ENCODE assay signal across 21 cellular contexts in the genomic region with DNA sequence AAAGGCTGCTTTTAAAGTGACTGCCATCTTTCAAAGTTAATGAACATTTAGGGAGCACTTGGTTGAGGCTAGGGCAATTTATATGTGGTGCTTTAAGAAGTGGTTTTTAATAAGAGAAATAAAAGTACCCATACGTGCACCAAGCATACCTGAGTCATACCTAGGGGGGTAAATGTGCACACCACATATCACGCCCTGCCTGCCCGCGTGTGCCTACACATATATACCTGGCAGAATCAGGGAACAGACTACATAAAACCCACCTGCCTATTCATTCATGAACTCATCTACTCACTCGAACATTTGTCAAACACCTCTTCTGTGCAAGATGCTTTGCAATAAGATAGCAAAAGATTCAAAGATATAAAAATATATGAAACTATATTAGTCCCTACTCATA.
A peak's percentile ranks its signal among the peaks of the same experiment; 100 is the strongest.
DNase-seq lines count a peak whose midpoint lies in the region; ATAC-seq and TF ChIP-seq lines count a peak whose summit lies in the region.
"Had no signal": no experiment of that assay in that cellular context is flagged by ENCODE, and none has a peak within 500 bp of the region (broad histone marks: within the 10 kb centered on the region; RNA-seq: fewer than 3 reads in every experiment).

No MANE protein-coding gene starts in this region.

- H3K9me3 Mint-ChIP-seq in activated CD8-positive, alpha-beta T cell treated with anti-CD3 and anti-CD28 coated beads for 36 hours, result no peaks in the 10 kb centered on the region
- no peaks in the 10 kb centered on the region for H3K9me3 Mint-ChIP-seq in activated CD8-positive, alpha-beta T cell treated with anti-CD3 and anti-CD28 coated beads, Interleukin-2, amount 10 ng/mL, durations not matched to agents 7 days and 5 days (ENCODE audit: insufficient read depth)
- no peaks in the 10 kb centered on the region for H3K9me3 Mint-ChIP-seq in CD8-positive, alpha-beta T cell
- no peaks in the 10 kb centered on the region for H3K9me3 Mint-ChIP-seq in naive thymus-derived CD8-positive, alpha-beta T cell
- no peaks in the 10 kb centered on the region for H3K9me3 Mint-ChIP-seq in osteocyte (ENCODE audit: unreplicated experiment)

- no peaks in the 10 kb centered on the region for H3K36me3 ChIP-seq in CD8-positive, alpha-beta T cell (ENCODE audit: insufficient read depth, low read length)
- no peaks in the 10 kb centered on the region for H3K36me3 ChIP-seq in upper lobe of right lung
- H3K36me3 ChIP-seq: BE2C; BLaER1 treated with 17β-estradiol and CSF1 and Interleukin-3, amounts not matched to agents 10 nM and 100 nM; HAP-1 had no signal

- H3K27me3 ChIP-seq in CD8-positive, alpha-beta T cell (ENCODE audit: insufficient read depth, low read length), result no peaks in the 10 kb centered on the region
- H3K27me3 ChIP-seq in upper lobe of right lung, result no peaks in the 10 kb centered on the region
- H3K27me3 ChIP-seq: BE2C; BLaER1 treated with 17β-estradiol and CSF1 and Interleukin-3, amounts not matched to agents 10 nM and 100 nM had no signal

- no peak overlapping the region for H3K27ac Mint-ChIP-seq in activated CD8-positive, alpha-beta T cell treated with anti-CD3 and anti-CD28 coated beads for 36 hours
- H3K27ac Mint-ChIP-seq in activated CD8-positive, alpha-beta T cell treated with anti-CD3 and anti-CD28 coated beads, Interleukin-2, amount 10 ng/mL, durations not matched to agents 7 days and 5 days, result no peak overlapping the region
- H3K27ac Mint-ChIP-seq in CD8-positive, alpha-beta T cell, result peak overlapping the region; percentile 70
- H3K27ac Mint-ChIP-seq in naive thymus-derived CD8-positive, alpha-beta T cell, result peak overlapping the region in 6 of 10 donors; percentile 4 to 86 (median 60)
- no peak overlapping the region for H3K27ac Mint-ChIP-seq in osteocyte (ENCODE audit: unreplicated experiment)
- H3K27ac Mint-ChIP-seq: CD4-positive, alpha-beta memory T cell; HFFc6 had no signal

- no peak overlapping the region for H3K27ac ChIP-seq in CD8-positive, alpha-beta T cell (ENCODE audit: low read depth, low read length)
- no peak overlapping the region for H3K27ac ChIP-seq in upper lobe of right lung
- H3K27ac ChIP-seq: A549; BLaER1 treated with 17β-estradiol and CSF1 and Interleukin-3, amounts not matched to agents 10 nM and 100 nM had no signal

- no peaks in the 10 kb centered on the region for H3K9me3 ChIP-seq in CD8-positive, alpha-beta T cell (ENCODE audit: low read length)
- no peaks in the 10 kb centered on the region for H3K9me3 ChIP-seq in upper lobe of right lung
- H3K9me3 ChIP-seq: A549; BE2C; BLaER1 treated with 17β-estradiol and CSF1 and Interleukin-3, amounts not matched to agents 10 nM and 100 nM; Caco-2; HAP-1 had no signal

- no peak for DNase-seq in activated CD8-positive, alpha-beta T cell treated with anti-CD3 and anti-CD28 coated beads for 36 hours
- DNase-seq in activated CD8-positive, alpha-beta T cell treated with anti-CD3 and anti-CD28 coated beads, Interleukin-2, amount 10 ng/mL, durations not matched to agents 7 days and 5 days, result no peak
- DNase-seq in CD8-positive, alpha-beta T cell, result no peak
- DNase-seq in naive thymus-derived CD8-positive, alpha-beta T cell, result no peak
- DNase-seq in NCI-H128 (lab: John Stamatoyannopoulos, UW; ENCODE audit: unreplicated experiment) (no peak), osteocyte (ENCODE audit: extremely low spot score, unreplicated experiment) (no peak), upper lobe of right lung (no peak)
- DNase-seq: 8988T; ACHN; AML-193; BE2C; Caco-2; CD4-positive, alpha-beta memory T cell; DMS153; DND-41; GOT3; HFFc6 had no signal

- no peak overlapping the region for H3K4me3 ChIP-seq in CD8-positive, alpha-beta T cell (ENCODE audit: low read depth, low read length)
- H3K4me3 ChIP-seq in upper lobe of right lung, result no peak overlapping the region
- H3K4me3 ChIP-seq: A549; BLaER1 treated with 17β-estradiol and CSF1 and Interleukin-3, amounts not matched to agents 10 nM and 100 nM; HAP-1 had no signal

- ATAC-seq in activated CD8-positive, alpha-beta T cell treated with anti-CD3 and anti-CD28 coated beads for 36 hours, result peak; percentile 75
- ATAC-seq in activated CD8-positive, alpha-beta T cell treated with anti-CD3 and anti-CD28 coated beads, Interleukin-2, amount 10 ng/mL, durations not matched to agents 7 days and 5 days, result no peak
- ATAC-seq in CD8-positive, alpha-beta T cell, result no peak
- ATAC-seq in naive thymus-derived CD8-positive, alpha-beta T cell, result peak in 1 of 2 donors; percentile 29
- ATAC-seq in upper lobe of right lung, result no peak
- ATAC-seq: A549 had no signal

- H3K4me3 Mint-ChIP-seq in activated CD8-positive, alpha-beta T cell treated with anti-CD3 and anti-CD28 coated beads for 36 hours, result no peak overlapping the region
- H3K4me3 Mint-ChIP-seq in activated CD8-positive, alpha-beta T cell treated with anti-CD3 and anti-CD28 coated beads, Interleukin-2, amount 10 ng/mL, durations not matched to agents 7 days and 5 days, result no peak overlapping the region
- no peak overlapping the region for H3K4me3 Mint-ChIP-seq in CD8-positive, alpha-beta T cell
- peak overlapping the region in 2 of 10 donors; percentile 41 to 45 for H3K4me3 Mint-ChIP-seq in naive thymus-derived CD8-positive, alpha-beta T cell
- no peak overlapping the region for H3K4me3 Mint-ChIP-seq in osteocyte (ENCODE audit: unreplicated experiment)
- H3K4me3 Mint-ChIP-seq: CD14-positive monocyte, HFFc6 had no signal

- intact Hi-C loops in activated CD8-positive, alpha-beta T cell treated with anti-CD3 and anti-CD28 coated beads for 36 hours (cut with micrococcal nuclease), result no loop called here
- intact Hi-C loops in CD8-positive, alpha-beta T cell (cut with DNase I, micrococcal nuclease), result no loop called here
- intact Hi-C loops in upper lobe of right lung (cut with DNase I), result no loop called here

- POLR2A ChIA-PET in activated CD8-positive, alpha-beta T cell treated with anti-CD3 and anti-CD28 coated beads for 36 hours (lab: Charles Lee), result no interaction called here
- POLR2A ChIA-PET in activated CD8-positive, alpha-beta T cell treated with anti-CD3 and anti-CD28 coated beads, Interleukin-2, amount 10 ng/mL, durations not matched to agents 7 days and 5 days (lab: Charles Lee), result no interaction called here
- POLR2A ChIA-PET in CD8-positive, alpha-beta T cell (lab: Charles Lee), result no interaction called here
- POLR2A ChIA-PET in naive thymus-derived CD8-positive, alpha-beta T cell (lab: Charles Lee), result no interaction called here

- H3K4me1 Mint-ChIP-seq in activated CD8-positive, alpha-beta T cell treated with anti-CD3 and anti-CD28 coated beads for 36 hours (ENCODE audit: low read depth), result peaks cover 22% of the 10 kb centered on the region
- H3K4me1 Mint-ChIP-seq in activated CD8-positive, alpha-beta T cell treated with anti-CD3 and anti-CD28 coated beads, Interleukin-2, amount 10 ng/mL, durations not matched to agents 7 days and 5 days (ENCODE audit: low read depth), result no peaks in the 10 kb centered on the region
- peaks cover 34% of the 10 kb centered on the region for H3K4me1 Mint-ChIP-seq in CD8-positive, alpha-beta T cell (ENCODE audit: low read depth)
- H3K4me1 Mint-ChIP-seq in naive thymus-derived CD8-positive, alpha-beta T cell, result peaks cover 20 to 41% (median 32%) of the 10 kb centered on the region in 4 donors
- no peaks in the 10 kb centered on the region for H3K4me1 Mint-ChIP-seq in osteocyte (ENCODE audit: unreplicated experiment)
- H3K4me1 Mint-ChIP-seq: CD14-positive monocyte had no signal

- TF ChIP-seq CTCF in activated CD8-positive, alpha-beta T cell treated with anti-CD3 and anti-CD28 coated beads for 36 hours (IDR thresholded peaks at IDR 0.05), result no peak
- no peak for TF ChIP-seq CTCF in CD8-positive, alpha-beta T cell (IDR thresholded peaks at IDR 0.05)
- TF ChIP-seq CTCF in osteocyte (IDR thresholded peaks at IDR 0.05) (no peak), upper lobe of right lung (IDR thresholded peaks at IDR 0.05) (no peak)

- CTCF ChIA-PET in activated CD8-positive, alpha-beta T cell treated with anti-CD3 and anti-CD28 coated beads for 36 hours (lab: Charles Lee), result no interaction called here
- CTCF ChIA-PET in activated CD8-positive, alpha-beta T cell treated with anti-CD3 and anti-CD28 coated beads, Interleukin-2, amount 10 ng/mL, durations not matched to agents 7 days and 5 days (lab: Charles Lee), result no interaction called here
- CTCF ChIA-PET in CD8-positive, alpha-beta T cell (lab: Charles Lee), result no interaction called here

- H3K4me1 ChIP-seq in CD8-positive, alpha-beta T cell (ENCODE audit: insufficient read depth, low read length), result peaks cover 10% of the 10 kb centered on the region
- no peaks in the 10 kb centered on the region for H3K4me1 ChIP-seq in upper lobe of right lung
- H3K4me1 ChIP-seq: A549, BE2C, Caco-2, HAP-1 had no signal

- no peaks in the 10 kb centered on the region for H3K36me3 Mint-ChIP-seq in activated CD8-positive, alpha-beta T cell treated with anti-CD3 and anti-CD28 coated beads for 36 hours (ENCODE audit: low read depth)
- no peaks in the 10 kb centered on the region for H3K36me3 Mint-ChIP-seq in activated CD8-positive, alpha-beta T cell treated with anti-CD3 and anti-CD28 coated beads, Interleukin-2, amount 10 ng/mL, durations not matched to agents 7 days and 5 days (ENCODE audit: low read depth)
- H3K36me3 Mint-ChIP-seq in CD8-positive, alpha-beta T cell, result no peaks in the 10 kb centered on the region
- no peaks in the 10 kb centered on the region for H3K36me3 Mint-ChIP-seq in naive thymus-derived CD8-positive, alpha-beta T cell
- no peaks in the 10 kb centered on the region for H3K36me3 Mint-ChIP-seq in osteocyte (ENCODE audit: unreplicated experiment)
- H3K36me3 Mint-ChIP-seq: CD14-positive monocyte; CD4-positive, alpha-beta memory T cell had no signal

- H3K27me3 Mint-ChIP-seq in activated CD8-positive, alpha-beta T cell treated with anti-CD3 and anti-CD28 coated beads for 36 hours, result no peaks in the 10 kb centered on the region
- no peaks in the 10 kb centered on the region for H3K27me3 Mint-ChIP-seq in activated CD8-positive, alpha-beta T cell treated with anti-CD3 and anti-CD28 coated beads, Interleukin-2, amount 10 ng/mL, durations not matched to agents 7 days and 5 days (ENCODE audit: low read depth)
- no peaks in the 10 kb centered on the region for H3K27me3 Mint-ChIP-seq in CD8-positive, alpha-beta T cell (ENCODE audit: low read depth)
- no peaks in the 10 kb centered on the region for H3K27me3 Mint-ChIP-seq in naive thymus-derived CD8-positive, alpha-beta T cell
- H3K27me3 Mint-ChIP-seq in osteocyte (ENCODE audit: unreplicated experiment), result peaks cover 2% of the 10 kb centered on the region
- H3K27me3 Mint-ChIP-seq: CD4-positive, alpha-beta memory T cell had no signal

Comparison
In these comparisons a context has a peak if more than half of its experiments do, and no peak if none do; other contexts are left out.
1. H3K27ac Mint-ChIP-seq: peak in CD8-positive, alpha-beta T cell (single experiment) and naive thymus-derived CD8-positive, alpha-beta T cell (6 of 10); none in activated CD8-positive, alpha-beta T cell treated with anti-CD3 and anti-CD28 coated beads for 36 hours (single experiment), activated CD8-positive, alpha-beta T cell treated with anti-CD3 and anti-CD28 coated beads, Interleukin-2, amount 10 ng/mL, durations not matched to agents 7 days and 5 days (single experiment) and osteocyte (single experiment).